Comparison of ENCODE assay signal across 14 cellular contexts in the genomic region with DNA sequence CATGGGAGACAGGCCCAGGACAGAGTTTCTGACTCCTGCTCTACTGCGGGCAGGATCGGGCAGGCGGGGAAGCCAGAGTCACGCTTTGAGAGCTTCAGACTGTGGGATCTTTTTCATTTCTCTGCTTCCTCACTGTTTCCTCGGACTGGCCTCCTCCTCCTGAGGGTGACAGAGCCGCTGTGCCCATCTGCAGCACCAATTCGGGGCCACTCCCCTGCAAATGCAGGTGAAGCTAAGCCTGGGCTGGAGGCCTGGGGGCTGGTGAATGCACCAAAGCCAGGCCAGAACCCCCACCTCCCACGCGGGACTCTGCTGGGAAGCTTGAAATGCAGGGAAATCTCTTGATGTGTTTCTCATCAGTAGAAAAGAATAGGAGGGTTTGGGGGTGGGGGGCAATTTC.
DNase-seq lines count a peak whose midpoint lies in the region; ATAC-seq, FAIRE-seq and TF ChIP-seq lines count a peak whose summit lies in the region.
"Had no signal": no experiment of that assay in that cellular context is flagged by ENCODE, and none has a peak within 500 bp of the region (broad histone marks: within the 10 kb centered on the region; RNA-seq: fewer than 3 reads in every experiment).

No MANE protein-coding gene starts in this region.

- no TSS peak for BruUV-seq in IMR-90 (replicated peaks; lab: Mats Ljungman, UMichigan)

- peaks cover 5% of the 10 kb centered on the region for H3K27me3 Mint-ChIP-seq in nephron progenitor cell (ENCODE audit: low read depth, poor library complexity)

- no peak for TF ChIP-seq EP300 in A549 (IDR thresholded peaks at IDR 0.05)

- H3K9me3 Mint-ChIP-seq in nephron progenitor cell: no peaks in the 10 kb centered on the region

- intact Hi-C loops in IMR-90 (cut with micrococcal nuclease): no loop called here

- H4K8ac ChIP-seq in IMR-90 (ENCODE audit: low read depth in 2 of 2, low read length in 2 of 2): peak overlapping the region; percentile 24 to 32; a peak in 1 of 4 replicates

- peak overlapping the region; percentile 12; the same call in 1 of the 2 replicates for H3K9ac ChIP-seq in IMR-90 (ENCODE audit: low read depth, low read length)

- H2BK120ac ChIP-seq in IMR-90 (ENCODE audit: low read depth, low read length): peak overlapping the region; percentile 29

- 78% methylated on average over 9 of the region's 9 CpGs for WGBS in A549 (ENCODE audit: missing lambda C conversion rate)
- 100% methylated on average over 1 of the region's 9 CpGs; no CpG with 5 or more reads in 1 of the 2 experiments for WGBS in IMR-90 (ENCODE audit: extremely low coverage in 2 of 2, insufficient read length in 1 of 2), 2 experiments

- TF ChIP-seq POLR2A in A549 (IDR thresholded peaks at IDR 0.05; ENCODE audit: low read length) (no peak), IMR-90 (IDR thresholded peaks at IDR 0.05; ENCODE audit: low read depth, low read length) (no peak)

- H3K79me1 ChIP-seq in IMR-90 (ENCODE audit: low read depth in 1 of 2, low read length in 2 of 2): peaks cover 40 to 60% of the 10 kb centered on the region in 2 experiments

- H3K4me3 ChIP-seq in A549 (no peak overlapping the region), IMR-90 (ENCODE audit: insufficient read depth, low read depth, low read length) (no peak overlapping the region), epithelial cell of esophagus (ENCODE audit: low read length) (no peak overlapping the region)

- no peaks in the 10 kb centered on the region for H3K27me3 ChIP-seq in IMR-90 (ENCODE audit: control insufficient read depth, insufficient read depth, low read length)

- H3K36me3 Mint-ChIP-seq in nephron progenitor cell (ENCODE audit: low read depth): peaks cover 12% of the 10 kb centered on the region

- FAIRE-seq in A549 (lab: Jason Lieb, UNC): no peak
- FAIRE-seq: kidney had no signal

- H3K4me1 Mint-ChIP-seq in nephron progenitor cell: peaks cover 53% of the 10 kb centered on the region

- H3K23ac ChIP-seq in IMR-90 (ENCODE audit: low read depth, low read length): 0 out of 2 replicates have a peak overlapping the region, but pooled peaks have one; percentile 1

- H2BK20ac ChIP-seq in IMR-90 (ENCODE audit: low read depth, low read length): no peak overlapping the region; the same call in 1 of the 2 replicates

- ATAC-seq in A549 (no peak), IMR-90 (ENCODE audit: low read depth) (no peak; the same call in 1 of the 2 replicates), HG03571 (IDR thresholded peaks at IDR 0.05; ENCODE audit: unreplicated experiment) (no peak)

- H4K91ac ChIP-seq in IMR-90 (ENCODE audit: insufficient read depth, low read depth, low read length): peak overlapping the region; percentile 72

- H3K18ac ChIP-seq in IMR-90 (ENCODE audit: low read depth, low read length): peak overlapping the region; percentile 47

- CTCF ChIA-PET in A549 (lab: Yijun Ruan, JAX): no interaction called here
- CTCF ChIA-PET in IMR-90 (lab: Yijun Ruan, JAX): interaction anchor here (0.8 kb wide), 1 partner anchor 9 kb away, joined by 3 read pairs; no protein-coding TSS in a partner anchor

- peaks cover 2% of the 10 kb centered on the region for H4K20me1 ChIP-seq in IMR-90 (ENCODE audit: insufficient read depth, low read length)

- POLR2A ChIA-PET in A549 (lab: Yijun Ruan, JAX) (no interaction called here), IMR-90 (lab: Charles Lee; ENCODE audit: unreplicated experiment) (interaction anchor here (0.6 to 0.8 kb wide), 2 partner anchors 32 to 942 kb away, joined by 3 to 5 read pairs; no protein-coding TSS in a partner anchor)

- H3K4me3 Mint-ChIP-seq in nephron progenitor cell: peak overlapping the region; percentile 21

- H3K4me2 ChIP-seq in A549 (peak overlapping the region; percentile 45; the same call in 1 of the 3 replicates), IMR-90 (ENCODE audit: low read depth, low read length) (peak overlapping the region; percentile 6; the same call in 1 of the 2 replicates)

- H2BK5ac ChIP-seq in IMR-90 (ENCODE audit: low read depth, low read length, poor library complexity, severe bottlenecking): peak overlapping the region; percentile 59

- H2AK5ac ChIP-seq in IMR-90 (ENCODE audit: low read depth, low read length): peak overlapping the region; percentile 36

- H3K9me3 ChIP-seq in A549 (no peaks in the 10 kb centered on the region), IMR-90 (ENCODE audit: control insufficient read depth, insufficient read depth, low read length) (no peaks in the 10 kb centered on the region)

- dilution Hi-C loops in IMR-90 (cut with HindIII; ENCODE audit: low sequenced_read_pairs, unreplicated experiment): no loop called here

- no peak for DNase-seq in A549 (ENCODE audit: low read depth in 1 of 2, low spot score in 1 of 2)
- no peak for DNase-seq in IMR-90
- peak; percentile 10 for DNase-seq in epithelial cell of esophagus (ENCODE audit: low read depth)
- peak; percentile 10 for DNase-seq in nephron progenitor cell
- no peak for DNase-seq in activated CD4-positive, CD25-positive, alpha-beta regulatory T cell (lab: John Stamatoyannopoulos, UW)
- DNase-seq in SIG-M5 treated with dmso at 0.1 percent for 504 hours (lab: John Stamatoyannopoulos, UW; ENCODE audit: unreplicated experiment): no peak
- DNase-seq in ACHN: no peak
- DNase-seq: activated CD4-positive, alpha-beta T cell treated with anti-CD3 and anti-CD28 coated beads, Interleukin-2, amount 50 U/mL, for 1 hour; amygdala; kidney; NCI-H1105 treated with DMSO at 0.1 percent for 48 hours; NCI-H82 had no signal

- peak overlapping the region; percentile 49 for H3K4ac ChIP-seq in IMR-90 (ENCODE audit: low read depth, low read length)

- no peak overlapping the region; the same call in 1 of the 2 replicates for H4K5ac ChIP-seq in IMR-90 (ENCODE audit: low read depth, low read length)

- H3K56ac ChIP-seq in IMR-90 (ENCODE audit: extremely low read depth, insufficient read depth, low read length): peak overlapping the region; percentile 16; the same call in 1 of the 2 replicates

- H3K9me1 ChIP-seq in IMR-90 (ENCODE audit: insufficient read depth, low read length): peaks cover 14% of the 10 kb centered on the region

- H2BK15ac ChIP-seq in IMR-90 (ENCODE audit: low read depth, low read length): 0 out of 3 replicates have a peak overlapping the region, but pooled peaks have one; percentile 26

- in situ Hi-C loops in IMR-90 (cut with MboI; ENCODE audit: low sequenced_read_pairs): no loop called here
- in situ Hi-C loops in ACHN (cut with HindIII; ENCODE audit: low pct_ligation_motif_present, low pct_unique_long_range_greater_than_20kb, low sequenced_read_pairs): no loop called here

- H3K27ac ChIP-seq in A549 (peak overlapping the region in 1 of 2 experiments; percentile 35; a peak in 1 of 6 replicates), IMR-90 (ENCODE audit: insufficient read depth, low read length) (peak overlapping the region; percentile 88)
- H3K27ac ChIP-seq: C4-2B had no signal

- TF ChIP-seq CTCF in A549 (IDR thresholded peaks at IDR 0.05): no peak
- TF ChIP-seq CTCF in IMR-90 (conservative IDR thresholded peaks at IDR 0.05; ENCODE audit: low read depth, low read length): no peak
- no peak for TF ChIP-seq CTCF in epithelial cell of esophagus (IDR thresholded peaks at IDR 0.05; ENCODE audit: insufficient read depth, low read depth, low read length, missing control alignments)
- TF ChIP-seq CTCF in nephron progenitor cell (IDR thresholded peaks at IDR 0.05): no peak

- H2AFZ ChIP-seq in IMR-90 (replicated peaks; ENCODE audit: low read length, poor library complexity): peak overlapping the region; percentile 52

- H2AK9ac ChIP-seq in IMR-90 (replicated peaks; ENCODE audit: low read depth, low read length, poor library complexity): peak overlapping the region; percentile 60

- no peak for TF ChIP-seq RAD21 in A549 (conservative IDR thresholded peaks at IDR 0.05 in 1 of 2, IDR thresholded peaks at IDR 0.05 in 1 of 2)
- TF ChIP-seq RAD21 in IMR-90 (IDR thresholded peaks at IDR 0.05; ENCODE audit: low read length): no peak

- peaks cover 10% of the 10 kb centered on the region; the same call in 2 of the 3 replicates for H3K4me1 ChIP-seq in A549
- H3K4me1 ChIP-seq in IMR-90 (ENCODE audit: control insufficient read depth, insufficient read depth, low read length): peaks cover 23% of the 10 kb centered on the region

- peak overlapping the region; percentile 18; the same call in 1 of the 2 replicates for H3K14ac ChIP-seq in IMR-90 (replicated peaks; ENCODE audit: low read depth, low read length)

- peak overlapping the region; percentile 96 for H3K27ac Mint-ChIP-seq in nephron progenitor cell

- H3K36me3 ChIP-seq in IMR-90 (ENCODE audit: control insufficient read depth, insufficient read depth, low read length): peaks cover 2% of the 10 kb centered on the region

TF ChIP-seq in A549, 52 proteins besides CTCF, POLR2A, EP300 and RAD21 (continues in another document):
- TF ChIP-seq CBX8 (IDR thresholded peaks at IDR 0.05) (no peak), SMC3 (IDR thresholded peaks at IDR 0.05) (no peak), CHD2 (IDR thresholded peaks at IDR 0.05; ENCODE audit: low read length, partially characterized antibody) (no peak), KDM1A (IDR thresholded peaks at IDR 0.05; ENCODE audit: low read depth) (no peak), CBX2 (IDR thresholded peaks at IDR 0.05; ENCODE audit: borderline replicate concordance, low read depth) (no peak), MAZ (IDR thresholded peaks at IDR 0.05; ENCODE audit: borderline replicate concordance, low read depth, low read length) (no peak), ZSCAN20 (CRISPR knock-in tag; IDR thresholded peaks at IDR 0.05) (no peak), GATA3 (IDR thresholded peaks at IDR 0.05; ENCODE audit: borderline replicate concordance) (no peak), ZNF302 (CRISPR knock-in tag; IDR thresholded peaks at IDR 0.05) (no peak)

TF ChIP-seq in IMR-90, 13 proteins besides CTCF, POLR2A, EP300 and RAD21 (continues in another document):
- TF ChIP-seq NFE2L2 (IDR thresholded peaks at IDR 0.05; ENCODE audit: low read depth, low read length) (no peak), FOS (IDR thresholded peaks at IDR 0.05; ENCODE audit: low read depth, low read length) (no peak), BHLHE40 (IDR thresholded peaks at IDR 0.05; ENCODE audit: low read depth, low read length) (no peak), SMC3 (IDR thresholded peaks at IDR 0.05; ENCODE audit: low read depth, low read length) (no peak), CEBPB (IDR thresholded peaks at IDR 0.05; ENCODE audit: low read depth, low read length) (no peak), MAFK (IDR thresholded peaks at IDR 0.05; ENCODE audit: low read depth, low read length) (no peak), MXI1 (IDR thresholded peaks at IDR 0.05; ENCODE audit: borderline replicate concordance, low read depth, low read length) (no peak), RFX5 (IDR thresholded peaks at IDR 0.05; ENCODE audit: low read depth, low read length) (no peak)
- TF ChIP-seq, protein P1, sequence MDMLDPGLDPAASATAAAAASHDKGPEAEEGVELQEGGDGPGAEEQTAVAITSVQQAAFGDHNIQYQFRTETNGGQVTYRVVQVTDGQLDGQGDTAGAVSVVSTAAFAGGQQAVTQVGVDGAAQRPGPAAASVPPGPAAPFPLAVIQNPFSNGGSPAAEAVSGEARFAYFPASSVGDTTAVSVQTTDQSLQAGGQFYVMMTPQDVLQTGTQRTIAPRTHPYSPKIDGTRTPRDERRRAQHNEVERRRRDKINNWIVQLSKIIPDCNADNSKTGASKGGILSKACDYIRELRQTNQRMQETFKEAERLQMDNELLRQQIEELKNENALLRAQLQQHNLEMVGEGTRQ (IDR thresholded peaks at IDR 0.05; ENCODE audit: low read depth, low read length): no peak

Comparison
In these comparisons a context has a peak if more than half of its experiments do, and no peak if none do; other contexts are left out.
1. DNase-seq: peak in epithelial cell of esophagus (single experiment) and nephron progenitor cell (single experiment); none in A549 (0 of 2), IMR-90 (single experiment), activated CD4-positive, CD25-positive, alpha-beta regulatory T cell (0 of 4), SIG-M5 treated with dmso at 0.1 percent for 504 hours (single experiment) and ACHN (single experiment).